ENCODE assay signal across 18 cellular contexts in genomic region chr1:7403265-7404045, GRCh38.
DNase-seq lines count a peak whose midpoint lies in the region; TF ChIP-seq lines count a peak whose summit lies in the region.
"Had no signal": no experiment of that assay in that cellular context is flagged by ENCODE, and none has a peak within 500 bp of the region (broad histone marks: within the 10 kb centered on the region; RNA-seq: fewer than 3 reads in every experiment).

No MANE protein-coding gene starts in this region.

- no TSS peak for BruUV-seq in MCF 10A (replicated peaks; lab: Mats Ljungman, UMichigan)

- CTCF ChIA-PET in AG04449 (lab: Yijun Ruan, JAX) = no interaction called here
- CTCF ChIA-PET in MCF 10A (lab: Yijun Ruan, JAX) = no interaction called here

- H3K9me3 Mint-ChIP-seq in MCF 10A (ENCODE audit: unreplicated experiment) = no peaks in the 10 kb centered on the region
- H3K9me3 Mint-ChIP-seq in neural crest cell = peaks cover 6% of the 10 kb centered on the region

- in situ Hi-C loops in GM13977 (cut with MboI; ENCODE audit: low pct_unique_long_range_greater_than_20kb, low sequenced_read_pairs, unreplicated experiment) = no loop called here

- intact Hi-C loops in MCF 10A (cut with micrococcal nuclease) = loop anchor here (5.0 kb wide), 1 partner anchor 136 kb away; no protein-coding TSS in a partner anchor

- POLR2A ChIA-PET in AG04449 (lab: Yijun Ruan, JAX) (no interaction called here), MCF 10A (lab: Yijun Ruan, JAX) (interaction anchor here (0.6 kb wide), 1 partner anchor 669 kb away, joined by 3 read pairs; no protein-coding TSS in a partner anchor)

- peak overlapping the region; percentile 93 for H3K27ac Mint-ChIP-seq in MCF 10A (ENCODE audit: low read depth, unreplicated experiment)
- H3K27ac Mint-ChIP-seq in neural crest cell (ENCODE audit: unreplicated experiment) = no peak overlapping the region
- H3K27ac Mint-ChIP-seq: T-helper 17 cell had no signal

- TF ChIP-seq CTCF in AG04449 (IDR thresholded peaks at IDR 0.05; ENCODE audit: insufficient read depth, low read length, missing control alignments) (no peak), GM13977 (IDR thresholded peaks at IDR 0.05; ENCODE audit: extremely low read depth, insufficient read depth, missing control alignments) (no peak), MCF 10A (IDR thresholded peaks at IDR 0.05; ENCODE audit: unreplicated experiment) (no peak), neural crest cell (conservative IDR thresholded peaks at IDR 0.05) (no peak)

- no peak overlapping the region for H3K4me3 ChIP-seq in AG04449 (ENCODE audit: low read depth, low read length)
- H3K4me3 ChIP-seq: esophagus squamous epithelium, psoas muscle, thoracic aorta had no signal

- no peaks in the 10 kb centered on the region for H3K27me3 Mint-ChIP-seq in MCF 10A (ENCODE audit: insufficient read depth, unreplicated experiment)
- no peaks in the 10 kb centered on the region for H3K27me3 Mint-ChIP-seq in neural crest cell (ENCODE audit: low read depth)

- no peak overlapping the region for H3K4me3 Mint-ChIP-seq in MCF 10A (ENCODE audit: unreplicated experiment)
- no peak overlapping the region for H3K4me3 Mint-ChIP-seq in neural crest cell
- H3K4me3 Mint-ChIP-seq: T-helper 17 cell had no signal

- H3K36me3 Mint-ChIP-seq in MCF 10A (ENCODE audit: insufficient read depth, unreplicated experiment) (no peaks in the 10 kb centered on the region), neural crest cell (ENCODE audit: low read depth) (no peaks in the 10 kb centered on the region)

- H3K4me1 Mint-ChIP-seq in MCF 10A (ENCODE audit: insufficient read depth, unreplicated experiment) (peaks cover 19% of the 10 kb centered on the region), neural crest cell (no peaks in the 10 kb centered on the region)
- H3K4me1 Mint-ChIP-seq: T-helper 17 cell had no signal

- DNase-seq in AG04449 (ENCODE audit: low read depth, low spot score) (peak; percentile 10), GM13977 (ENCODE audit: low spot score) (peak; percentile 51), MCF 10A (ENCODE audit: unreplicated experiment) (no peak), neural crest cell (ENCODE audit: low read depth, low spot score) (peak; percentile 0), occipital lobe (lab: John Stamatoyannopoulos, UW) (no peak), DMS79 treated with DMSO at 0.1 percent for 48 hours (lab: John Stamatoyannopoulos, UW) (no peak), retina (no peak), SHP77 (lab: John Stamatoyannopoulos, UW) (no peak)
- DNase-seq: activated CD4-positive, CD25-positive, alpha-beta regulatory T cell treated with anti-CD3 and anti-CD28 coated beads, Interleukin-2, amount 50 U/mL, for 72 hours; DMS 273 treated with DMSO at 0.1 percent for 48 hours; esophagus squamous epithelium; HCEC 1CT; left cardiac atrium; NCI-H2081 treated with DMSO at 0.1 percent for 48 hours; NCI-H82; psoas muscle; T-helper 17 cell had no signal

Comparison
In these comparisons a context has a peak if more than half of its experiments do, and no peak if none do; other contexts are left out.
1. DNase-seq: peak in AG04449 (single experiment), GM13977 (single experiment) and neural crest cell (single experiment); none in MCF 10A (single experiment), occipital lobe (single experiment), DMS79 treated with DMSO at 0.1 percent for 48 hours (single experiment), retina (single experiment) and SHP77 (0 of 2).